Comparison of ENCODE assay signal across 1 cellular context in genomic region chr3:3802021-3802420, GRCh38.
TF ChIP-seq lines count a peak whose summit lies in the region.

No MANE protein-coding gene starts in this region.

TF ChIP-seq in GM23338, 12 proteins besides CTCF, POLR2A, EP300 and RAD21 (continued from another document):
- TF ChIP-seq ZNF462 (CRISPR knock-in tag; IDR thresholded peaks at IDR 0.05) (no peak), EZH2 (IDR thresholded peaks at IDR 0.05; ENCODE audit: low read depth, unreplicated experiment) (no peak), STAT1 (IDR thresholded peaks at IDR 0.05; ENCODE audit: unreplicated experiment) (no peak), CREB1 (CRISPR knock-in tag; IDR thresholded peaks at IDR 0.05; ENCODE audit: low read depth) (no peak), ETS1 (IDR thresholded peaks at IDR 0.05) (no peak)
